ENCODE assay signal across 1 cellular context in genomic region chr3:163547045-163547692, GRCh38.
TF ChIP-seq lines count a peak whose summit lies in the region.

No MANE protein-coding gene starts in this region.

TF ChIP-seq in SK-N-SH treated with all-trans-retinoic acid at 6 μM for 48 hours, 23 proteins besides CTCF, POLR2A, EP300 and RAD21 (continued from another document):
- no peak for TF ChIP-seq CSRNP3 (CRISPR knock-in tag; IDR thresholded peaks at IDR 0.05)
- TF ChIP-seq ARNTL (CRISPR knock-in tag; IDR thresholded peaks at IDR 0.05; ENCODE audit: borderline replicate concordance, low read depth), result no peak
- TF ChIP-seq SNAI2 (CRISPR knock-in tag; IDR thresholded peaks at IDR 0.05), result no peak
- peak; percentile 78; the same call in 1 of the 2 replicates for TF ChIP-seq TCF4 (CRISPR knock-in tag; IDR thresholded peaks at IDR 0.05; ENCODE audit: borderline replicate concordance)
TF ChIP-seq in SK-N-SH treated with all-trans-retinoic acid at 6 μM for 48 hours: peak in this region for 2.
